In genomic region chr16:38941-39892, GRCh38 we compare ENCODE assay signal across 9 cellular contexts. TPM values are rescaled to one million over a fixed set of nuclear protein-coding genes. Genes with fewer than 3 reads are reported as not detected.
DNase-seq lines count a peak whose midpoint lies in the region; ATAC-seq and TF ChIP-seq lines count a peak whose summit lies in the region.
"Had no signal": no experiment of that assay in that cellular context is flagged by ENCODE, and none has a peak within 500 bp of the region (broad histone marks: within the 10 kb centered on the region; RNA-seq: fewer than 3 reads in every experiment).

No MANE protein-coding gene starts in this region.

- no peak for TF ChIP-seq CTCF in gastroesophageal sphincter (IDR thresholded peaks at IDR 0.05)
- TF ChIP-seq CTCF in foreskin fibroblast (IDR thresholded peaks at IDR 0.05; ENCODE audit: low read depth, low read length) = no peak

- WGBS in gastroesophageal sphincter (ENCODE audit: low coverage in 1 of 2), 2 donors = 81 to 92% methylated on average over 4 of the region's 13 CpGs

- H3K36me3 Mint-ChIP-seq in activated CD8-positive, alpha-beta memory T cell treated with anti-CD3 and anti-CD28 coated beads, Interleukin-2, amount 10 ng/mL, durations not matched to agents 7 days and 5 days = peaks cover 26% of the 10 kb centered on the region

- no peaks in the 10 kb centered on the region for H3K4me1 ChIP-seq in gastroesophageal sphincter
- H3K4me1 ChIP-seq: body of pancreas had no signal

- H3K27ac ChIP-seq in gastroesophageal sphincter = no peak overlapping the region
- H3K27ac ChIP-seq: body of pancreas had no signal

- no peaks in the 10 kb centered on the region for H3K27me3 ChIP-seq in gastroesophageal sphincter
- H3K27me3 ChIP-seq: body of pancreas had no signal

- H3K27ac Mint-ChIP-seq in activated CD8-positive, alpha-beta memory T cell treated with anti-CD3 and anti-CD28 coated beads, Interleukin-2, amount 10 ng/mL, durations not matched to agents 7 days and 5 days = peak overlapping the region; percentile 58

- peaks cover 32% of the 10 kb centered on the region for H3K4me1 Mint-ChIP-seq in activated CD8-positive, alpha-beta memory T cell treated with anti-CD3 and anti-CD28 coated beads, Interleukin-2, amount 10 ng/mL, durations not matched to agents 7 days and 5 days

- TF ChIP-seq POLR2A in gastroesophageal sphincter (IDR thresholded peaks at IDR 0.05) = no peak

- no peak overlapping the region for H3K4me3 Mint-ChIP-seq in activated CD8-positive, alpha-beta memory T cell treated with anti-CD3 and anti-CD28 coated beads, Interleukin-2, amount 10 ng/mL, durations not matched to agents 7 days and 5 days

- peaks cover 0 to 15% of the 10 kb centered on the region in 2 donors for H3K36me3 ChIP-seq in gastroesophageal sphincter

- no peak for TF ChIP-seq EP300 in gastroesophageal sphincter (IDR thresholded peaks at IDR 0.05)

- CTCF ChIA-PET in activated CD8-positive, alpha-beta memory T cell treated with anti-CD3 and anti-CD28 coated beads, Interleukin-2, amount 10 ng/mL, durations not matched to agents 7 days and 5 days (lab: Charles Lee) = interaction anchor here (0.6 to 3.0 kb wide), 8 partner anchors 10 to 149 kb away, joined by 3 to 18 read pairs (median 4); partner anchors contain the start of gene POLR3K

- ATAC-seq in GM21515 (IDR thresholded peaks at IDR 0.05; ENCODE audit: unreplicated experiment) = peak; percentile 75
- ATAC-seq in activated CD8-positive, alpha-beta memory T cell treated with anti-CD3 and anti-CD28 coated beads, Interleukin-2, amount 10 ng/mL, durations not matched to agents 7 days and 5 days = peak; percentile 88
- no peak for ATAC-seq in gastroesophageal sphincter
- ATAC-seq: body of pancreas had no signal

- no peaks in the 10 kb centered on the region for H3K9me3 Mint-ChIP-seq in activated CD8-positive, alpha-beta memory T cell treated with anti-CD3 and anti-CD28 coated beads, Interleukin-2, amount 10 ng/mL, durations not matched to agents 7 days and 5 days (ENCODE audit: low read depth)

- H3K4me3 ChIP-seq in gastroesophageal sphincter (no peak overlapping the region), foreskin fibroblast (ENCODE audit: low read depth in 1 of 2, low read length in 2 of 2) (no peak overlapping the region)
- H3K4me3 ChIP-seq: body of pancreas had no signal

- DNase-seq in DMS153 (lab: John Stamatoyannopoulos, UW) (peak; percentile 62), LoVo (ENCODE audit: low spot score) (peak; percentile 17), mucosa of gallbladder (ENCODE audit: low spot score) (peak; percentile 45), NCI-H774 (lab: John Stamatoyannopoulos, UW) (no peak), foreskin fibroblast (no peak)
- DNase-seq in activated CD8-positive, alpha-beta memory T cell treated with anti-CD3 and anti-CD28 coated beads, Interleukin-2, amount 10 ng/mL, durations not matched to agents 7 days and 5 days = peak; percentile 84

- no peaks in the 10 kb centered on the region for H3K27me3 Mint-ChIP-seq in activated CD8-positive, alpha-beta memory T cell treated with anti-CD3 and anti-CD28 coated beads, Interleukin-2, amount 10 ng/mL, durations not matched to agents 7 days and 5 days

- H3K9me3 ChIP-seq in gastroesophageal sphincter = no peaks in the 10 kb centered on the region
- H3K9me3 ChIP-seq: body of pancreas had no signal

RNA-seq across cellular contexts. Expression of gene POLR3K, which starts 14.2 kb away (rescaled TPM):
- total RNA-seq in activated CD8-positive, alpha-beta memory T cell treated with anti-CD3 and anti-CD28 coated beads, Interleukin-2, amount 10 ng/mL, durations not matched to agents 7 days and 5 days = 10 to 100 TPM; 40.4 to 53.1 TPM
- 12.7 TPM for total RNA-seq in mucosa of gallbladder
- total RNA-seq in gastroesophageal sphincter = 1 to 10 TPM; 2.6 to 5.1 (median 4.5) TPM

RNA-seq across cellular contexts. Expression of gene SNRNP25, which starts 14.4 kb away (rescaled TPM):
- 10 to 100 TPM; 86.6 to 90.8 TPM for total RNA-seq in activated CD8-positive, alpha-beta memory T cell treated with anti-CD3 and anti-CD28 coated beads, Interleukin-2, amount 10 ng/mL, durations not matched to agents 7 days and 5 days
- 21.5 TPM for total RNA-seq in mucosa of gallbladder
- total RNA-seq in gastroesophageal sphincter = 10 to 100 TPM; 25.6 to 34.4 (median 28.5) TPM

RNA-seq across cellular contexts. Expression of gene RHBDF1, which starts 33.2 kb away (rescaled TPM):
- under 1 TPM; 0.23 to 0.33 TPM for total RNA-seq in activated CD8-positive, alpha-beta memory T cell treated with anti-CD3 and anti-CD28 coated beads, Interleukin-2, amount 10 ng/mL, durations not matched to agents 7 days and 5 days
- total RNA-seq in mucosa of gallbladder (50.6 TPM), gastroesophageal sphincter (10 to 100 TPM; 21.0 to 52.3 (median 33.0) TPM)

RNA-seq across cellular contexts. Expression of gene MPG, which starts 38.8 kb away (rescaled TPM):
- total RNA-seq in activated CD8-positive, alpha-beta memory T cell treated with anti-CD3 and anti-CD28 coated beads, Interleukin-2, amount 10 ng/mL, durations not matched to agents 7 days and 5 days = 10 to 100 TPM; 60.2 to 60.6 TPM
- 48.8 TPM for total RNA-seq in mucosa of gallbladder
- 100 to 1,000 TPM in 2 of 4 donors, 10 to 100 TPM in 2; 57.4 to 114 (median 92.4) TPM for total RNA-seq in gastroesophageal sphincter

Comparison
In these comparisons a context has a peak if more than half of its experiments do, and no peak if none do; other contexts are left out.
1. DNase-seq: peak in DMS153 (single experiment), LoVo (single experiment), activated CD8-positive, alpha-beta memory T cell treated with anti-CD3 and anti-CD28 coated beads, Interleukin-2, amount 10 ng/mL, durations not matched to agents 7 days and 5 days (single experiment) and mucosa of gallbladder (single experiment); none in NCI-H774 (single experiment) and foreskin fibroblast (0 of 2).
2. RNA of gene RHBDF1, which starts 33.2 kb away (total RNA-seq): 50.6 TPM in mucosa of gallbladder (single experiment) and 21.0 to 52.3 TPM in gastroesophageal sphincter; 0.23 to 0.33 TPM in activated CD8-positive, alpha-beta memory T cell treated with anti-CD3 and anti-CD28 coated beads, Interleukin-2, amount 10 ng/mL, durations not matched to agents 7 days and 5 days; every median in the first group is over 10 times any median in the second.